12 cellular contexts compared by ENCODE assay signal in genomic region chr10:78277734-78278404, GRCh38.
DNase-seq lines count a peak whose midpoint lies in the region; ATAC-seq, FAIRE-seq and TF ChIP-seq lines count a peak whose summit lies in the region.
"Had no signal": no experiment of that assay in that cellular context is flagged by ENCODE, and none has a peak within 500 bp of the region (broad histone marks: within the 10 kb centered on the region; RNA-seq: fewer than 3 reads in every experiment).

No MANE protein-coding gene starts in this region.

- 67 to 73% methylated on average over 12 to 14 of the region's 14 CpGs for WGBS in thyroid gland, 2 donors

- DNase-seq in LNCaP clone FGC (ENCODE audit: low read depth) (peak; percentile 87), cerebellum (ENCODE audit: low spot score) (peak; percentile 7), hypothalamus (lab: John Stamatoyannopoulos, UW) (peak in 35 of 51 donors; percentile 24 to 87 (median 55)), thyroid gland (peak; percentile 58 to 66), progenitor cell of endocrine pancreas (ENCODE audit: low spot score, unreplicated experiment) (no peak), GM19239 (ENCODE audit: insufficient read length, low spot score) (no peak)
- DNase-seq: activated naive CD4-positive, alpha-beta T cell treated with anti-CD3 and anti-CD28 coated beads, Interleukin-2, amount 10 ng/mL, durations not matched to agents 7 days and 5 days; stimulated activated CD4-positive, alpha-beta T cell treated with anti-CD3 and anti-CD28 coated beads, Interleukin-4, amount 100 ng/mL, for 1 hour had no signal

- H3K36me3 Mint-ChIP-seq in progenitor cell of endocrine pancreas (ENCODE audit: insufficient read depth) = no peaks in the 10 kb centered on the region
- H3K36me3 Mint-ChIP-seq: activated naive CD4-positive, alpha-beta T cell treated with anti-CD3 and anti-CD28 coated beads, Interleukin-2, amount 10 ng/mL, durations not matched to agents 7 days and 5 days; WTC11 had no signal

- peaks cover 0 to 10% of the 10 kb centered on the region in 2 donors for H3K4me1 ChIP-seq in thyroid gland

- ATAC-seq in GM18870 (IDR thresholded peaks at IDR 0.05; ENCODE audit: unreplicated experiment) (no peak), GM18519 (IDR thresholded peaks at IDR 0.05; ENCODE audit: low FRiP score, unreplicated experiment) (no peak)

- no peak overlapping the region for H3K4me3 Mint-ChIP-seq in progenitor cell of endocrine pancreas (ENCODE audit: low read depth)
- H3K4me3 Mint-ChIP-seq: activated naive CD4-positive, alpha-beta T cell treated with anti-CD3 and anti-CD28 coated beads, Interleukin-2, amount 10 ng/mL, durations not matched to agents 7 days and 5 days; WTC11 had no signal

- H3K9me3 Mint-ChIP-seq in progenitor cell of endocrine pancreas (ENCODE audit: low read depth) = no peaks in the 10 kb centered on the region
- H3K9me3 Mint-ChIP-seq: activated naive CD4-positive, alpha-beta T cell treated with anti-CD3 and anti-CD28 coated beads, Interleukin-2, amount 10 ng/mL, durations not matched to agents 7 days and 5 days; WTC11 had no signal

- FAIRE-seq in GM19239 (lab: Jason Lieb, UNC) = no peak
- FAIRE-seq: frontal cortex had no signal

- no peak overlapping the region for H3K4me3 ChIP-seq in LNCaP clone FGC (ENCODE audit: low read depth, low read length)
- no peak overlapping the region for H3K4me3 ChIP-seq in thyroid gland (replicated peaks in 1 of 3)

- no peaks in the 10 kb centered on the region for H3K36me3 ChIP-seq in thyroid gland

- no peak overlapping the region for H3K27ac ChIP-seq in thyroid gland

- H3K4me1 Mint-ChIP-seq in progenitor cell of endocrine pancreas (ENCODE audit: low read depth) = peaks cover 13% of the 10 kb centered on the region
- H3K4me1 Mint-ChIP-seq: activated naive CD4-positive, alpha-beta T cell treated with anti-CD3 and anti-CD28 coated beads, Interleukin-2, amount 10 ng/mL, durations not matched to agents 7 days and 5 days had no signal

- TF ChIP-seq POLR2A in thyroid gland (IDR thresholded peaks at IDR 0.05) = no peak

- no peaks in the 10 kb centered on the region for H3K9me3 ChIP-seq in thyroid gland

- peaks cover 11% of the 10 kb centered on the region for H3K27me3 Mint-ChIP-seq in progenitor cell of endocrine pancreas

- TF ChIP-seq CTCF in LNCaP clone FGC (IDR thresholded peaks at IDR 0.05; ENCODE audit: control insufficient read depth, extremely low read depth, insufficient read depth) (no peak), thyroid gland (IDR thresholded peaks at IDR 0.05) (no peak), progenitor cell of endocrine pancreas (IDR thresholded peaks at IDR 0.05; ENCODE audit: unreplicated experiment) (no peak)

- intact Hi-C loops in thyroid gland (cut with DNase I) = no loop called here

- no peak overlapping the region for H3K27ac Mint-ChIP-seq in progenitor cell of endocrine pancreas
- H3K27ac Mint-ChIP-seq: activated naive CD4-positive, alpha-beta T cell treated with anti-CD3 and anti-CD28 coated beads, Interleukin-2, amount 10 ng/mL, durations not matched to agents 7 days and 5 days; WTC11 had no signal

- no peaks in the 10 kb centered on the region for H3K27me3 ChIP-seq in thyroid gland

Comparison
In these comparisons a context has a peak if more than half of its experiments do, and no peak if none do; other contexts are left out.
1. DNase-seq: peak in LNCaP clone FGC (single experiment), cerebellum (single experiment), hypothalamus (35 of 51) and thyroid gland (2 of 2); none in progenitor cell of endocrine pancreas (single experiment) and GM19239 (single experiment).